ENCODE assay signal across 7 cellular contexts in the genomic region with DNA sequence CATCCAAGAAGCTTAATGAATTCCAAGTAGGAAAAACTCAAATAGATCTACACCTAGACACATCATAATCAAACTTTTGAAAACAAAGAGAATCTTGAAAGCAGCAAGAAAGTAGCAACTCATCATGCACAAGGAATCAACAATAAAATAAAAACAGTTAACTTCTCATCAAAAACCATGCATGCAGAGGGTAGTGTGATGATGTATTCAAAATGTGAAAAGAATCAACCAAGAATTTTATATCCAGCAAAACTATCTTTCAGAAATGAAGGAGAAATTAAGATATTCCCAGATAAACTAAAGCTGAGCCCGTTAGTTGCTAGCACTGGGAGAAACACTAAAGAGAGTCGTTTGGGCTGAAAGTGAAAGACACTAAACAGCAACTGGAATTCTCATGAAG.
"Had no signal": no experiment of that assay in that cellular context is flagged by ENCODE, and none has a peak within 500 bp of the region (broad histone marks: within the 10 kb centered on the region; RNA-seq: fewer than 3 reads in every experiment).

No MANE protein-coding gene starts in this region.

- ATAC-seq: HCT116 had no signal

- H3K4me3 ChIP-seq: GM23248, HAP-1 had no signal

- FAIRE-seq: HTR-8/SVneo had no signal

- H3K27ac ChIP-seq: GM23248 had no signal

- H3K36me3 ChIP-seq: HAP-1 had no signal

- DNase-seq: GM23248, GOT3, H7, KG1 had no signal

- H3K9ac ChIP-seq: GM23248 had no signal

- H2AFZ ChIP-seq: GM23248 had no signal

- H3K4me1 ChIP-seq: HAP-1 had no signal
